ENCODE assay signal across 2 cellular contexts in the genomic region with DNA sequence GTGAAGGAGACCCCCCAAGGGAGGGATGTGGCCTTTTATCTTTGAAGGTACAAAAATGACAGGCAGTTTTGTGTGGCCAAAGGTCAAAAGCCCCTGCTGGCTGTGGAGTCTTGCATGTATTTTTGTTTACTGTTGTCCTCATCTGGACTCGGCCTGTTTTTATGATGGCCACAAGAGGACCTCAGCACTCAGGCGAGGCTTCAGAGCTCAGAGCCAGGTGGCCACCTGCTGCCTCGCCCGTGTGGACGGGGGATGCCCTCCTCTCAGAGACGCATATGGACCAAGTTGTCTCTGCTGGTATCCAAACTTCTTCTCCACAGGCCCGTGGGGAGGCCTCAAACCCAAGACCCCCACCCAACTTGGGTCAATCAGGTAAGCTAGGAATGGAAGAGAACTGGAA.
A peak's percentile ranks its signal among the peaks of the same experiment; 100 is the strongest.
TF ChIP-seq lines count a peak whose summit lies in the region.

No MANE protein-coding gene starts in this region.

TF ChIP-seq in WTC11, 78 proteins besides CTCF, POLR2A, EP300 and RAD21 (continued from another document):
- TF ChIP-seq, protein P1, sequence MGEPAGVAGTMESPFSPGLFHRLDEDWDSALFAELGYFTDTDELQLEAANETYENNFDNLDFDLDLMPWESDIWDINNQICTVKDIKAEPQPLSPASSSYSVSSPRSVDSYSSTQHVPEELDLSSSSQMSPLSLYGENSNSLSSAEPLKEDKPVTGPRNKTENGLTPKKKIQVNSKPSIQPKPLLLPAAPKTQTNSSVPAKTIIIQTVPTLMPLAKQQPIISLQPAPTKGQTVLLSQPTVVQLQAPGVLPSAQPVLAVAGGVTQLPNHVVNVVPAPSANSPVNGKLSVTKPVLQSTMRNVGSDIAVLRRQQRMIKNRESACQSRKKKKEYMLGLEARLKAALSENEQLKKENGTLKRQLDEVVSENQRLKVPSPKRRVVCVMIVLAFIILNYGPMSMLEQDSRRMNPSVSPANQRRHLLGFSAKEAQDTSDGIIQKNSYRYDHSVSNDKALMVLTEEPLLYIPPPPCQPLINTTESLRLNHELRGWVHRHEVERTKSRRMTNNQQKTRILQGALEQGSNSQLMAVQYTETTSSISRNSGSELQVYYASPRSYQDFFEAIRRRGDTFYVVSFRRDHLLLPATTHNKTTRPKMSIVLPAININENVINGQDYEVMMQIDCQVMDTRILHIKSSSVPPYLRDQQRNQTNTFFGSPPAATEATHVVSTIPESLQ (CRISPR knock-in tag; IDR thresholded peaks at IDR 0.05), result no peak
- no peak for TF ChIP-seq ZNF396 (CRISPR knock-in tag; IDR thresholded peaks at IDR 0.05; ENCODE audit: borderline replicate concordance)
- TF ChIP-seq, protein P2, sequence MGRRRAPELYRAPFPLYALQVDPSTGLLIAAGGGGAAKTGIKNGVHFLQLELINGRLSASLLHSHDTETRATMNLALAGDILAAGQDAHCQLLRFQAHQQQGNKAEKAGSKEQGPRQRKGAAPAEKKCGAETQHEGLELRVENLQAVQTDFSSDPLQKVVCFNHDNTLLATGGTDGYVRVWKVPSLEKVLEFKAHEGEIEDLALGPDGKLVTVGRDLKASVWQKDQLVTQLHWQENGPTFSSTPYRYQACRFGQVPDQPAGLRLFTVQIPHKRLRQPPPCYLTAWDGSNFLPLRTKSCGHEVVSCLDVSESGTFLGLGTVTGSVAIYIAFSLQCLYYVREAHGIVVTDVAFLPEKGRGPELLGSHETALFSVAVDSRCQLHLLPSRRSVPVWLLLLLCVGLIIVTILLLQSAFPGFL (CRISPR knock-in tag; IDR thresholded peaks at IDR 0.05; ENCODE audit: borderline replicate concordance), result no peak
- TF ChIP-seq, protein P3, sequence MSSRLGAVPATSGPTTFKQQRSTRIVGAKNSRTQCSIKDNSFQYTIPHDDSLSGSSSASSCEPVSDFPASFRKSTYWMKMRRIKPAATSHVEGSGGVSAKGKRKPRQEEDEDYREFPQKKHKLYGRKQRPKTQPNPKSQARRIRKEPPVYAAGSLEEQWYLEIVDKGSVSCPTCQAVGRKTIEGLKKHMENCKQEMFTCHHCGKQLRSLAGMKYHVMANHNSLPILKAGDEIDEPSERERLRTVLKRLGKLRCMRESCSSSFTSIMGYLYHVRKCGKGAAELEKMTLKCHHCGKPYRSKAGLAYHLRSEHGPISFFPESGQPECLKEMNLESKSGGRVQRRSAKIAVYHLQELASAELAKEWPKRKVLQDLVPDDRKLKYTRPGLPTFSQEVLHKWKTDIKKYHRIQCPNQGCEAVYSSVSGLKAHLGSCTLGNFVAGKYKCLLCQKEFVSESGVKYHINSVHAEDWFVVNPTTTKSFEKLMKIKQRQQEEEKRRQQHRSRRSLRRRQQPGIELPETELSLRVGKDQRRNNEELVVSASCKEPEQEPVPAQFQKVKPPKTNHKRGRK (CRISPR knock-in tag; IDR thresholded peaks at IDR 0.05; ENCODE audit: borderline replicate concordance), result no peak
TF ChIP-seq in WTC11: peak in this region for 0.

TF ChIP-seq in HepG2, 621 proteins besides CTCF, POLR2A, EP300 and RAD21 (continued from another document and continues in another):
- TF ChIP-seq TBX2 (CRISPR knock-in tag; IDR thresholded peaks at IDR 0.05; ENCODE audit: borderline replicate concordance) (0 out of 2 replicates have a peak, but pooled peaks have one; percentile 5), BHLHE40 (IDR thresholded peaks at IDR 0.05; ENCODE audit: low read length) (no peak), ZEB1 (IDR thresholded peaks at IDR 0.05; ENCODE audit: insufficient replicate concordance, low read depth) (no peak), NFYB (CRISPR knock-in tag; IDR thresholded peaks at IDR 0.05) (no peak), PITX1 (CRISPR knock-in tag; IDR thresholded peaks at IDR 0.05) (peak; percentile 32; the same call in 1 of the 2 replicates), MEIS2 (CRISPR knock-in tag; IDR thresholded peaks at IDR 0.05) (peak; percentile 47; the same call in 1 of the 2 replicates), ISX (CRISPR knock-in tag; conservative IDR thresholded peaks at IDR 0.05) (no peak), ADNP (CRISPR knock-in tag; IDR thresholded peaks at IDR 0.05) (no peak), ZNF850 (CRISPR knock-in tag; conservative IDR thresholded peaks at IDR 0.05) (0 out of 2 replicates have a peak, but pooled peaks have one; percentile 26), FOXK1 (CRISPR knock-in tag; IDR thresholded peaks at IDR 0.05; ENCODE audit: borderline replicate concordance, low read depth) (peak; percentile 47; the same call in 1 of the 2 replicates), ZFP82 (CRISPR knock-in tag; IDR thresholded peaks at IDR 0.05; ENCODE audit: borderline replicate concordance) (0 out of 2 replicates have a peak, but pooled peaks have one; percentile 74), TEAD2 (CRISPR knock-in tag; IDR thresholded peaks at IDR 0.05) (no peak), SMC3 (IDR thresholded peaks at IDR 0.05; ENCODE audit: low read length) (peak; percentile 85), MIER2 (CRISPR knock-in tag; IDR thresholded peaks at IDR 0.05) (0 out of 2 replicates have a peak, but pooled peaks have one; percentile 23), NR2F1 (CRISPR knock-in tag; IDR thresholded peaks at IDR 0.05) (0 out of 4 replicates have a peak, but pooled peaks of 1 of the 2 experiments have one; percentile 16), GATA4 (IDR thresholded peaks at IDR 0.05; ENCODE audit: borderline replicate concordance, low read depth) (no peak), ZNF782 (CRISPR knock-in tag; IDR thresholded peaks at IDR 0.05; ENCODE audit: borderline replicate concordance) (no peak), ZNF768 (CRISPR knock-in tag; IDR thresholded peaks at IDR 0.05) (peak; percentile 16; the same call in 1 of the 2 replicates), KAT2B (IDR thresholded peaks at IDR 0.05; ENCODE audit: borderline replicate concordance, low read depth, low read length) (no peak), ZFP62 (CRISPR knock-in tag; IDR thresholded peaks at IDR 0.05) (no peak), NRL (CRISPR knock-in tag; IDR thresholded peaks at IDR 0.05; ENCODE audit: borderline replicate concordance) (0 out of 2 replicates have a peak, but pooled peaks have one; percentile 24), ZNF772 (CRISPR knock-in tag; IDR thresholded peaks at IDR 0.05) (no peak), HNRNPUL1 (IDR thresholded peaks at IDR 0.05; ENCODE audit: low read depth, low read length) (no peak), TOE1 (CRISPR knock-in tag; IDR thresholded peaks at IDR 0.05) (no peak), NR2F6 (IDR thresholded peaks at IDR 0.05) (0 out of 2 replicates have a peak, but pooled peaks have one; percentile 14), NR2F6 (CRISPR knock-in tag; IDR thresholded peaks at IDR 0.05) (peak; percentile 65), ZSCAN29 (CRISPR knock-in tag; conservative IDR thresholded peaks at IDR 0.05) (no peak), ZFY (CRISPR knock-in tag; IDR thresholded peaks at IDR 0.05) (0 out of 2 replicates have a peak, but pooled peaks have one; percentile 4), MAZ (IDR thresholded peaks at IDR 0.05; ENCODE audit: borderline replicate concordance, low read depth, low read length) (no peak), MAZ (CRISPR knock-in tag; IDR thresholded peaks at IDR 0.05; ENCODE audit: low read depth) (0 out of 2 replicates have a peak, but pooled peaks have one; percentile 20), ZNF205 (CRISPR knock-in tag; IDR thresholded peaks at IDR 0.05) (peak; percentile 58; the same call in 1 of the 2 replicates), IRF2 (CRISPR knock-in tag; IDR thresholded peaks at IDR 0.05) (0 out of 2 replicates have a peak, but pooled peaks have one; percentile 19)
- TF ChIP-seq, protein P4, sequence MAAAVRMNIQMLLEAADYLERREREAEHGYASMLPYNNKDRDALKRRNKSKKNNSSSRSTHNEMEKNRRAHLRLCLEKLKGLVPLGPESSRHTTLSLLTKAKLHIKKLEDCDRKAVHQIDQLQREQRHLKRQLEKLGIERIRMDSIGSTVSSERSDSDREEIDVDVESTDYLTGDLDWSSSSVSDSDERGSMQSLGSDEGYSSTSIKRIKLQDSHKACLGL (CRISPR knock-in tag; IDR thresholded peaks at IDR 0.05), result no peak
- TF ChIP-seq, protein P5, sequence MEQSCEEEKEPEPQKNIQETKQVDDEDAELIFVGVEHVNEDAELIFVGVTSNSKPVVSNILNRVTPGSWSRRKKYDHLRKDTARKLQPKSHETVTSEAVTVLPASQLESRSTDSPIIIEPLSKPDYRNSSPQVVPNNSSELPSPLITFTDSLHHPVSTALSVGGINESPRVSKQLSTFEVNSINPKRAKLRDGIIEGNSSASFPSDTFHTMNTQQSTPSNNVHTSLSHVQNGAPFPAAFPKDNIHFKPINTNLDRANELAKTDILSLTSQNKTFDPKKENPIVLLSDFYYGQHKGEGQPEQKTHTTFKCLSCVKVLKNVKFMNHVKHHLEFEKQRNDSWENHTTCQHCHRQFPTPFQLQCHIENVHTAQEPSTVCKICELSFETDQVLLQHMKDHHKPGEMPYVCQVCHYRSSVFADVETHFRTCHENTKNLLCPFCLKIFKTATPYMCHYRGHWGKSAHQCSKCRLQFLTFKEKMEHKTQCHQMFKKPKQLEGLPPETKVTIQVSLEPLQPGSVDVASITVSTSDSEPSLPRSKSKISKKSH (CRISPR knock-in tag; IDR thresholded peaks at IDR 0.05; ENCODE audit: borderline replicate concordance), result 0 out of 2 replicates have a peak, but pooled peaks have one; percentile 34
- TF ChIP-seq, protein P6, sequence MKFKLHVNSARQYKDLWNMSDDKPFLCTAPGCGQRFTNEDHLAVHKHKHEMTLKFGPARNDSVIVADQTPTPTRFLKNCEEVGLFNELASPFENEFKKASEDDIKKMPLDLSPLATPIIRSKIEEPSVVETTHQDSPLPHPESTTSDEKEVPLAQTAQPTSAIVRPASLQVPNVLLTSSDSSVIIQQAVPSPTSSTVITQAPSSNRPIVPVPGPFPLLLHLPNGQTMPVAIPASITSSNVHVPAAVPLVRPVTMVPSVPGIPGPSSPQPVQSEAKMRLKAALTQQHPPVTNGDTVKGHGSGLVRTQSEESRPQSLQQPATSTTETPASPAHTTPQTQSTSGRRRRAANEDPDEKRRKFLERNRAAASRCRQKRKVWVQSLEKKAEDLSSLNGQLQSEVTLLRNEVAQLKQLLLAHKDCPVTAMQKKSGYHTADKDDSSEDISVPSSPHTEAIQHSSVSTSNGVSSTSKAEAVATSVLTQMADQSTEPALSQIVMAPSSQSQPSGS (CRISPR knock-in tag; IDR thresholded peaks at IDR 0.05), result 0 out of 2 replicates have a peak, but pooled peaks have one; percentile 26
- TF ChIP-seq, protein P7, sequence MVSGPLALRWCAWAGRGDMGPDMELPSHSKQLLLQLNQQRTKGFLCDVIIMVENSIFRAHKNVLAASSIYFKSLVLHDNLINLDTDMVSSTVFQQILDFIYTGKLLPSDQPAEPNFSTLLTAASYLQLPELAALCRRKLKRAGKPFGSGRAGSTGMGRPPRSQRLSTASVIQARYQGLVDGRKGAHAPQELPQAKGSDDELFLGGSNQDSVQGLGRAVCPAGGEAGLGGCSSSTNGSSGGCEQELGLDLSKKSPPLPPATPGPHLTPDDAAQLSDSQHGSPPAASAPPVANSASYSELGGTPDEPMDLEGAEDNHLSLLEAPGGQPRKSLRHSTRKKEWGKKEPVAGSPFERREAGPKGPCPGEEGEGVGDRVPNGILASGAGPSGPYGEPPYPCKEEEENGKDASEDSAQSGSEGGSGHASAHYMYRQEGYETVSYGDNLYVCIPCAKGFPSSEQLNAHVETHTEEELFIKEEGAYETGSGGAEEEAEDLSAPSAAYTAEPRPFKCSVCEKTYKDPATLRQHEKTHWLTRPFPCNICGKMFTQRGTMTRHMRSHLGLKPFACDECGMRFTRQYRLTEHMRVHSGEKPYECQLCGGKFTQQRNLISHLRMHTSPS (CRISPR knock-in tag; IDR thresholded peaks at IDR 0.05; ENCODE audit: low read depth), result no peak
- TF ChIP-seq, protein P8, sequence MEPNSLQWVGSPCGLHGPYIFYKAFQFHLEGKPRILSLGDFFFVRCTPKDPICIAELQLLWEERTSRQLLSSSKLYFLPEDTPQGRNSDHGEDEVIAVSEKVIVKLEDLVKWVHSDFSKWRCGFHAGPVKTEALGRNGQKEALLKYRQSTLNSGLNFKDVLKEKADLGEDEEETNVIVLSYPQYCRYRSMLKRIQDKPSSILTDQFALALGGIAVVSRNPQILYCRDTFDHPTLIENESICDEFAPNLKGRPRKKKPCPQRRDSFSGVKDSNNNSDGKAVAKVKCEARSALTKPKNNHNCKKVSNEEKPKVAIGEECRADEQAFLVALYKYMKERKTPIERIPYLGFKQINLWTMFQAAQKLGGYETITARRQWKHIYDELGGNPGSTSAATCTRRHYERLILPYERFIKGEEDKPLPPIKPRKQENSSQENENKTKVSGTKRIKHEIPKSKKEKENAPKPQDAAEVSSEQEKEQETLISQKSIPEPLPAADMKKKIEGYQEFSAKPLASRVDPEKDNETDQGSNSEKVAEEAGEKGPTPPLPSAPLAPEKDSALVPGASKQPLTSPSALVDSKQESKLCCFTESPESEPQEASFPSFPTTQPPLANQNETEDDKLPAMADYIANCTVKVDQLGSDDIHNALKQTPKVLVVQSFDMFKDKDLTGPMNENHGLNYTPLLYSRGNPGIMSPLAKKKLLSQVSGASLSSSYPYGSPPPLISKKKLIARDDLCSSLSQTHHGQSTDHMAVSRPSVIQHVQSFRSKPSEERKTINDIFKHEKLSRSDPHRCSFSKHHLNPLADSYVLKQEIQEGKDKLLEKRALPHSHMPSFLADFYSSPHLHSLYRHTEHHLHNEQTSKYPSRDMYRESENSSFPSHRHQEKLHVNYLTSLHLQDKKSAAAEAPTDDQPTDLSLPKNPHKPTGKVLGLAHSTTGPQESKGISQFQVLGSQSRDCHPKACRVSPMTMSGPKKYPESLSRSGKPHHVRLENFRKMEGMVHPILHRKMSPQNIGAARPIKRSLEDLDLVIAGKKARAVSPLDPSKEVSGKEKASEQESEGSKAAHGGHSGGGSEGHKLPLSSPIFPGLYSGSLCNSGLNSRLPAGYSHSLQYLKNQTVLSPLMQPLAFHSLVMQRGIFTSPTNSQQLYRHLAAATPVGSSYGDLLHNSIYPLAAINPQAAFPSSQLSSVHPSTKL (CRISPR knock-in tag; IDR thresholded peaks at IDR 0.05), result peak; percentile 34; the same call in 1 of the 2 replicates
- TF ChIP-seq, protein P9, sequence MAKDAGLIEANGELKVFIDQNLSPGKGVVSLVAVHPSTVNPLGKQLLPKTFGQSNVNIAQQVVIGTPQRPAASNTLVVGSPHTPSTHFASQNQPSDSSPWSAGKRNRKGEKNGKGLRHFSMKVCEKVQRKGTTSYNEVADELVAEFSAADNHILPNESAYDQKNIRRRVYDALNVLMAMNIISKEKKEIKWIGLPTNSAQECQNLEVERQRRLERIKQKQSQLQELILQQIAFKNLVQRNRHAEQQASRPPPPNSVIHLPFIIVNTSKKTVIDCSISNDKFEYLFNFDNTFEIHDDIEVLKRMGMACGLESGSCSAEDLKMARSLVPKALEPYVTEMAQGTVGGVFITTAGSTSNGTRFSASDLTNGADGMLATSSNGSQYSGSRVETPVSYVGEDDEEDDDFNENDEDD (CRISPR knock-in tag; IDR thresholded peaks at IDR 0.05; ENCODE audit: borderline replicate concordance), result 0 out of 2 replicates have a peak, but pooled peaks have one; percentile 26
- TF ChIP-seq, protein P10, sequence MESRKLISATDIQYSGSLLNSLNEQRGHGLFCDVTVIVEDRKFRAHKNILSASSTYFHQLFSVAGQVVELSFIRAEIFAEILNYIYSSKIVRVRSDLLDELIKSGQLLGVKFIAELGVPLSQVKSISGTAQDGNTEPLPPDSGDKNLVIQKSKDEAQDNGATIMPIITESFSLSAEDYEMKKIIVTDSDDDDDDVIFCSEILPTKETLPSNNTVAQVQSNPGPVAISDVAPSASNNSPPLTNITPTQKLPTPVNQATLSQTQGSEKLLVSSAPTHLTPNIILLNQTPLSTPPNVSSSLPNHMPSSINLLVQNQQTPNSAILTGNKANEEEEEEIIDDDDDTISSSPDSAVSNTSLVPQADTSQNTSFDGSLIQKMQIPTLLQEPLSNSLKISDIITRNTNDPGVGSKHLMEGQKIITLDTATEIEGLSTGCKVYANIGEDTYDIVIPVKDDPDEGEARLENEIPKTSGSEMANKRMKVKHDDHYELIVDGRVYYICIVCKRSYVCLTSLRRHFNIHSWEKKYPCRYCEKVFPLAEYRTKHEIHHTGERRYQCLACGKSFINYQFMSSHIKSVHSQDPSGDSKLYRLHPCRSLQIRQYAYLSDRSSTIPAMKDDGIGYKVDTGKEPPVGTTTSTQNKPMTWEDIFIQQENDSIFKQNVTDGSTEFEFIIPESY (CRISPR knock-in tag; IDR thresholded peaks at IDR 0.05), result peak; percentile 39; the same call in 1 of the 2 replicates
